8 cellular contexts compared by ENCODE assay signal in the genomic region with DNA sequence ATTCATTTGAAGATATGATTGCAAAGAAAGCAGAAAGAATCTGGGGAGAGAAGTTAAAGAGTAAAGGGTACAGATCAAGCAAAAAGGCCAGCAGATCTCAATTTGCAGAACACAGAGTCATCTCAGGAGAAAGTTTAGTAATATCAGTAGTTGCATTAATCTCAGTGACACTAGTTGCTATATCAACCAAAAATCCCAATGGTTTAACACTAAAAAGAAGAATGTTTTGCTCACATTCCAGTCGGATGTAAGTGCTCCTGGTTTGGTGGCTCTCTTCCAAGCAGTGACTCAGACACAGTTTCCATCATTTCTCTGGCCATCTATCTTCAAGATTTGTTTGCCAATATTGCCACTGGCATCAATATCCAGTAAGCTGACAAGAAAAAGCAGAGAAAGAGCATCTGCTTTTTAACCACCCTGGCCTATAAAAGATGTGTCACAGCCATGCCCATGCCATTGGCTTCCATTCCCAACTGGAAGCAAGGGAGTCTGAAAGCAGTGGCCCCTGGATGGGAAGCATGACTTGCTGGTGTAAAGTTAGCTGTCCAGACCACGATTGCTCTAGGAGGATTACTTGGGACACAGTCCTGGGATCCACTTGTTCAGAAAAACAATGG. TPM values are rescaled to one million over a fixed set of nuclear protein-coding genes. Genes with fewer than 3 reads are reported as not detected.
DNase-seq lines count a peak whose midpoint lies in the region; ATAC-seq lines count a peak whose summit lies in the region.
"Had no signal": no experiment of that assay in that cellular context is flagged by ENCODE, and none has a peak within 500 bp of the region (broad histone marks: within the 10 kb centered on the region; RNA-seq: fewer than 3 reads in every experiment).

No MANE protein-coding gene starts in this region.

- DNase-seq in MG63 (peak; percentile 34), pulmonary artery endothelial cell (ENCODE audit: low read depth, low spot score) (peak; percentile 11), NCI-H2029 (lab: John Stamatoyannopoulos, UW) (no peak), SIG-M5 (lab: John Stamatoyannopoulos, UW) (no peak), iPS-NIHi7 (ENCODE audit: extremely low spot score) (no peak)
- DNase-seq: SJCRH30 had no signal

- no peaks in the 10 kb centered on the region for H3K36me3 ChIP-seq in MG63
- H3K36me3 ChIP-seq: SJCRH30 had no signal

- ATAC-seq in GM18873 (IDR thresholded peaks at IDR 0.05; ENCODE audit: low FRiP score, unreplicated experiment) (peak; percentile 47), HG02571 (IDR thresholded peaks at IDR 0.05; ENCODE audit: unreplicated experiment) (peak; percentile 81)

- no peaks in the 10 kb centered on the region; the same call in none of the 2 replicates for H3K27me3 ChIP-seq in MG63
- H3K27me3 ChIP-seq: SJCRH30 had no signal

- no peak overlapping the region for H3K4me3 ChIP-seq in MG63
- H3K4me3 ChIP-seq: SJCRH30 had no signal

- H3K9me3 ChIP-seq in MG63 = no peaks in the 10 kb centered on the region; the same call in 1 of the 2 replicates
- H3K9me3 ChIP-seq: SJCRH30 had no signal

RNA-seq across cellular contexts. Expression of gene AIM2, which starts 45.5 kb away (rescaled TPM):
- not detected in 2 replicates for total RNA-seq in MG63 (2014; rRNA removed; shearing (Covaris generic); ENCODE audit: low replicate concordance)
- total RNA-seq in pulmonary artery endothelial cell = not detected in 2 replicates
- total RNA-seq: SJCRH30 had no signal

RNA-seq across cellular contexts. Expression of gene CADM3, which starts 49.3 kb away (rescaled TPM):
- total RNA-seq in MG63 (2014; rRNA removed; shearing (Covaris generic); ENCODE audit: low replicate concordance) = not detected in 2 replicates
- total RNA-seq in pulmonary artery endothelial cell = 0.21 and 29.6 TPM in 2 replicates
- total RNA-seq: SJCRH30 had no signal

Comparison
In these comparisons a context has a peak if more than half of its experiments do, and no peak if none do; other contexts are left out.
1. DNase-seq: peak in MG63 (single experiment) and pulmonary artery endothelial cell (single experiment); none in NCI-H2029 (single experiment), SIG-M5 (single experiment) and iPS-NIHi7 (single experiment).